ENCODE assay signal across 14 cellular contexts in genomic region chr13:113791226-113791625, GRCh38. TPM values are rescaled to one million over a fixed set of nuclear protein-coding genes. Genes with fewer than 3 reads are reported as not detected.
DNase-seq lines count a peak whose midpoint lies in the region; ATAC-seq and TF ChIP-seq lines count a peak whose summit lies in the region.
"Had no signal": no experiment of that assay in that cellular context is flagged by ENCODE, and none has a peak within 500 bp of the region (broad histone marks: within the 10 kb centered on the region; RNA-seq: fewer than 3 reads in every experiment).

No MANE protein-coding gene starts in this region.

- ATAC-seq in upper lobe of right lung, result no peak
- no peak for ATAC-seq in GM21723 (IDR thresholded peaks at IDR 0.05; ENCODE audit: unreplicated experiment)

- H3K9me3 ChIP-seq in osteoblast (ENCODE audit: low read depth, low read length) (no peaks in the 10 kb centered on the region), upper lobe of right lung (no peaks in the 10 kb centered on the region)
- H3K9me3 ChIP-seq: Caco-2, HAP-1 had no signal

- no peak overlapping the region for H3K4me3 ChIP-seq in osteoblast (ENCODE audit: insufficient read depth, low read length)
- no peak overlapping the region for H3K4me3 ChIP-seq in upper lobe of right lung
- H3K4me3 ChIP-seq: HAP-1 had no signal

- intact Hi-C loops in upper lobe of right lung (cut with DNase I), result no loop called here

- no peak overlapping the region for H3K4me2 ChIP-seq in osteoblast (ENCODE audit: insufficient read depth, low read length)

- no peak overlapping the region for H2AFZ ChIP-seq in osteoblast (ENCODE audit: low read length)

- no peak for TF ChIP-seq CTCF in osteoblast (IDR thresholded peaks at IDR 0.05; ENCODE audit: extremely low read depth, low read depth, low read length)
- no peak for TF ChIP-seq CTCF in upper lobe of right lung (IDR thresholded peaks at IDR 0.05)

- H3K27ac ChIP-seq in osteoblast (ENCODE audit: low read depth, low read length) (no peak overlapping the region), upper lobe of right lung (no peak overlapping the region)
- H3K27ac ChIP-seq: 22Rv1 had no signal

- H3K27me3 ChIP-seq in osteoblast (ENCODE audit: insufficient read depth, low read length) (peaks cover 11% of the 10 kb centered on the region), upper lobe of right lung (no peaks in the 10 kb centered on the region)

- H4K20me1 ChIP-seq in osteoblast (ENCODE audit: insufficient read depth, low read length), result no peaks in the 10 kb centered on the region

- peaks cover 6% of the 10 kb centered on the region for H3K4me1 ChIP-seq in osteoblast (ENCODE audit: insufficient read depth, low read length)
- H3K4me1 ChIP-seq in upper lobe of right lung, result no peaks in the 10 kb centered on the region
- H3K4me1 ChIP-seq: HAP-1 had no signal

- peak; percentile 4 for DNase-seq in activated CD8-positive, alpha-beta memory T cell treated with anti-CD3 and anti-CD28 coated beads, Interleukin-2, amount 50 U/mL, for 4 hours
- DNase-seq in activated CD8-positive, alpha-beta memory T cell treated with anti-CD3 and anti-CD28 coated beads for 24 hours, result no peak
- DNase-seq in SW480 (ENCODE audit: low spot score) (peak; percentile 42), osteoblast (ENCODE audit: insufficient read length, low spot score, missing footprints) (peak; percentile 77), upper lobe of right lung (peak; percentile 38)
- no peak for DNase-seq in stimulated activated CD4-positive, alpha-beta T cell treated with anti-CD3 and anti-CD28 coated beads, Interleukin-12 subunit alpha, Interleukin-12 subunit beta, amount 100 ng/mL, for 4 hours
- DNase-seq: Caco-2; CD8-positive, alpha-beta memory T cell; DND-41; GDM1; GOT3 had no signal

- H3K79me2 ChIP-seq in osteoblast (ENCODE audit: insufficient read depth, low read length), result no peaks in the 10 kb centered on the region

- H3K36me3 ChIP-seq in osteoblast (ENCODE audit: insufficient read depth, low read length), result no peaks in the 10 kb centered on the region
- H3K36me3 ChIP-seq in upper lobe of right lung, result no peaks in the 10 kb centered on the region
- H3K36me3 ChIP-seq: HAP-1 had no signal

RNA-seq across cellular contexts. Expression of gene TMEM255B, which starts 32.2 kb away (rescaled TPM):
- total RNA-seq in osteoblast (1.8 and 2.9 TPM in 2 replicates), upper lobe of right lung (43.6 TPM)

Comparison
In these comparisons a context has a peak if more than half of its experiments do, and no peak if none do; other contexts are left out.
1. DNase-seq: peak in activated CD8-positive, alpha-beta memory T cell treated with anti-CD3 and anti-CD28 coated beads, Interleukin-2, amount 50 U/mL, for 4 hours (single experiment), SW480 (single experiment), osteoblast (single experiment) and upper lobe of right lung (single experiment); none in activated CD8-positive, alpha-beta memory T cell treated with anti-CD3 and anti-CD28 coated beads for 24 hours (single experiment) and stimulated activated CD4-positive, alpha-beta T cell treated with anti-CD3 and anti-CD28 coated beads, Interleukin-12 subunit alpha, Interleukin-12 subunit beta, amount 100 ng/mL, for 4 hours (single experiment).
2. RNA of gene TMEM255B, which starts 32.2 kb away (total RNA-seq): 43.6 TPM in upper lobe of right lung (single experiment); 1.8 to 2.9 TPM in osteoblast; every median in the first group is over 10 times any median in the second.